Comparison of ENCODE assay signal across 20 cellular contexts in the genomic region with DNA sequence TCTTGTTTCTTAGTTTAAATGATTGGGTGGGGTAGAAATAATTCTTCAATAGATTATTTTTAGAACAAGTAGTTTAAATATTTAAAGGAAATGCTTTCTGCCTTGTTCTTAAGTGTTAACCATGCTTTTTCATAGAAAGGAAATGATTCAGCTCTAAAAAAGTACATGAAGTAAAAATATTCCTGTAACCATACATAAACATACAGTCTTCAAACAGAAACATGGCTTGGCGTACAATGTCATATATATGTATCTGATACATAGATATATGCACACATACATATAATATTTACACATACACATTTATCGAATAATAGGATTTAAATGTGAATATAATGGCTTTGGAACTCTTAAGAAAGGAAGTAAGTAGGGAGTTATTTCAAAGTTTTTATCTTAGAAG.
A peak's percentile ranks its signal among the peaks of the same experiment; 100 is the strongest.
DNase-seq lines count a peak whose midpoint lies in the region; ATAC-seq and TF ChIP-seq lines count a peak whose summit lies in the region.
"Had no signal": no experiment of that assay in that cellular context is flagged by ENCODE, and none has a peak within 500 bp of the region (broad histone marks: within the 10 kb centered on the region; RNA-seq: fewer than 3 reads in every experiment).

No MANE protein-coding gene starts in this region.

- H3K27ac ChIP-seq in SK-N-SH (ENCODE audit: low read depth in 2 of 2, low read length in 1 of 2) = 0 out of 4 replicates have a peak overlapping the region, but pooled peaks of 1 of the 2 experiments have one; percentile 3
- no peak overlapping the region for H3K27ac ChIP-seq in fibroblast of lung (ENCODE audit: insufficient read depth, low read length)
- no peak overlapping the region for H3K27ac ChIP-seq in trophoblast cell (ENCODE audit: low read depth, low read length)
- H3K27ac ChIP-seq: 22Rv1, KMS-11, RWPE1 had no signal

- no peaks in the 10 kb centered on the region for H3F3A ChIP-seq in SK-N-SH (replicated peaks; ENCODE audit: insufficient read depth)

- H4K12ac ChIP-seq in trophoblast cell (ENCODE audit: low read depth, low read length) = no peak overlapping the region

- no peak overlapping the region for H2BK12ac ChIP-seq in trophoblast cell (ENCODE audit: low read length)

- no peak overlapping the region for H4K91ac ChIP-seq in trophoblast cell (ENCODE audit: low read depth, low read length)

- H3K9ac ChIP-seq in SK-N-SH (no peak overlapping the region), adipocyte (ENCODE audit: low read length) (no peak overlapping the region), fibroblast of lung (ENCODE audit: insufficient read depth, low read length) (no peak overlapping the region), trophoblast cell (ENCODE audit: low read length) (no peak overlapping the region)
- H3K9ac ChIP-seq: KMS-11 had no signal

- H3K79me2 ChIP-seq in SK-N-SH (ENCODE audit: insufficient read depth) (no peaks in the 10 kb centered on the region), fibroblast of lung (ENCODE audit: control insufficient read depth, insufficient read depth, low read length) (no peaks in the 10 kb centered on the region), trophoblast cell (ENCODE audit: control insufficient read depth, insufficient read depth, low read length, poor library complexity) (no peaks in the 10 kb centered on the region)

- TF ChIP-seq EP300 in SK-N-SH (IDR thresholded peaks at IDR 0.05; ENCODE audit: borderline replicate concordance in 1 of 2, low read depth in 1 of 2, low read length in 1 of 2) = no peak

- no peaks in the 10 kb centered on the region for H3K9me3 ChIP-seq in SK-N-SH
- no peaks in the 10 kb centered on the region for H3K9me3 ChIP-seq in adipocyte (ENCODE audit: control insufficient read depth, low read length)
- H3K9me3 ChIP-seq in fibroblast of lung (ENCODE audit: control insufficient read depth, insufficient read depth, low read depth, low read length) = no peaks in the 10 kb centered on the region
- H3K9me3 ChIP-seq in trophoblast cell (ENCODE audit: insufficient read depth, low read depth, low read length) = no peaks in the 10 kb centered on the region

- H3K4me3 ChIP-seq in SK-N-SH (ENCODE audit: low read depth in 2 of 2, low read length in 1 of 2) (no peak overlapping the region), adipocyte (ENCODE audit: low read length) (no peak overlapping the region), fibroblast of lung (replicated peaks in 1 of 4; ENCODE audit: control extremely low read depth in 1 of 4, insufficient read depth in 1 of 4, low read depth in 3 of 4, low read length in 4 of 4) (no peak overlapping the region), trophoblast cell (ENCODE audit: low read depth, low read length) (no peak overlapping the region)
- H3K4me3 ChIP-seq: GM12878 had no signal

- no peak overlapping the region for H3K14ac ChIP-seq in trophoblast cell (ENCODE audit: low read length)

- TF ChIP-seq CTCF in SK-N-SH (IDR thresholded peaks at IDR 0.05) = no peak
- no peak for TF ChIP-seq CTCF in fibroblast of lung (conservative IDR thresholded peaks at IDR 0.05 in 1 of 2, IDR thresholded peaks at IDR 0.05 in 1 of 2; ENCODE audit: low read depth in 1 of 2, low read length in 2 of 2)

- no peak overlapping the region for H3K4ac ChIP-seq in trophoblast cell (ENCODE audit: low read depth, low read length)

- CTCF ChIA-PET in SK-N-SH (lab: Yijun Ruan, JAX) = no interaction called here

- no peaks in the 10 kb centered on the region for H3K36me3 ChIP-seq in SK-N-SH (replicated peaks in 1 of 2; ENCODE audit: control insufficient read depth in 1 of 2, insufficient read depth in 2 of 2, low read length in 1 of 2)
- no peaks in the 10 kb centered on the region for H3K36me3 ChIP-seq in adipocyte (ENCODE audit: control insufficient read depth, insufficient read depth, low read length, severe bottlenecking)
- H3K36me3 ChIP-seq in fibroblast of lung (ENCODE audit: control insufficient read depth, insufficient read depth, low read length) = no peaks in the 10 kb centered on the region
- no peaks in the 10 kb centered on the region for H3K36me3 ChIP-seq in trophoblast cell (ENCODE audit: control insufficient read depth in 1 of 2, insufficient read depth in 2 of 2, low read length in 2 of 2)

- ATAC-seq in SK-N-SH treated with all-trans-retinoic acid at 6 μM for 48 hours (no peak), esophagus mucosa (no peak)
- ATAC-seq: GM12878, PC-3 had no signal

- H3K23ac ChIP-seq in trophoblast cell (ENCODE audit: low read length) = no peak overlapping the region

- TF ChIP-seq RAD21 in SK-N-SH (IDR thresholded peaks at IDR 0.05; ENCODE audit: low read length) = no peak

- no peaks in the 10 kb centered on the region; the same call in 1 of the 2 replicates for H3K9me2 ChIP-seq in SK-N-SH

- POLR2A ChIA-PET in SK-N-SH (lab: Yijun Ruan, JAX) = no interaction called here

- 54% methylated on average over 2 of the region's 2 CpGs for WGBS in SK-N-SH (ENCODE audit: low lambda C conversion rate)
- WGBS in trophoblast cell (ENCODE audit: extremely low coverage, insufficient coverage, insufficient read length) = no CpG with 5 or more reads among the region's 2 CpGs

- H3K4me2 ChIP-seq in SK-N-SH = no peak overlapping the region
- peak overlapping the region; percentile 8 for H3K4me2 ChIP-seq in fibroblast of lung (ENCODE audit: extremely low read depth, insufficient read depth, low read length)
- H3K4me2 ChIP-seq in trophoblast cell (ENCODE audit: low read length) = no peak overlapping the region
- H3K4me2 ChIP-seq: KMS-11 had no signal

- no peak overlapping the region for H3K18ac ChIP-seq in trophoblast cell (ENCODE audit: low read length)

- H4K20me1 ChIP-seq in SK-N-SH (ENCODE audit: insufficient read depth) = no peaks in the 10 kb centered on the region
- H4K20me1 ChIP-seq in fibroblast of lung (ENCODE audit: control insufficient read depth, extremely low read depth, insufficient read depth, low read length) = no peaks in the 10 kb centered on the region

- H3K4me1 ChIP-seq in SK-N-SH (ENCODE audit: control insufficient read depth in 1 of 2, insufficient read depth in 2 of 2, low read depth in 1 of 2, low read length in 1 of 2) = peaks cover 5 to 8% of the 10 kb centered on the region in 2 experiments; a peak in 3 of 4 replicates
- peaks cover 9% of the 10 kb centered on the region for H3K4me1 ChIP-seq in adipocyte (ENCODE audit: control insufficient read depth, insufficient read depth, low read length)
- no peaks in the 10 kb centered on the region for H3K4me1 ChIP-seq in fibroblast of lung (ENCODE audit: control insufficient read depth, extremely low read depth, insufficient read depth, low read length)
- no peaks in the 10 kb centered on the region for H3K4me1 ChIP-seq in trophoblast cell (ENCODE audit: control insufficient read depth in 1 of 2, insufficient read depth in 2 of 2, low read length in 2 of 2)

- H4K8ac ChIP-seq in trophoblast cell (ENCODE audit: low read depth, low read length) = no peak overlapping the region

- no peaks in the 10 kb centered on the region for H3K79me1 ChIP-seq in trophoblast cell (ENCODE audit: low read length)

- H2BK5ac ChIP-seq in trophoblast cell (ENCODE audit: low read depth, low read length, poor library complexity) = no peak overlapping the region

- H2AK5ac ChIP-seq in trophoblast cell (ENCODE audit: low read length) = no peak overlapping the region

- no peak overlapping the region for H2BK120ac ChIP-seq in trophoblast cell (ENCODE audit: insufficient read depth, low read length, poor library complexity)

- H3K27me3 ChIP-seq in SK-N-SH (ENCODE audit: insufficient read depth) (no peaks in the 10 kb centered on the region), adipocyte (replicated peaks; ENCODE audit: control insufficient read depth, insufficient read depth, low read length) (no peaks in the 10 kb centered on the region), fibroblast of lung (ENCODE audit: control insufficient read depth, insufficient read depth, low read length) (no peaks in the 10 kb centered on the region), trophoblast cell (ENCODE audit: insufficient read depth, low read length) (no peaks in the 10 kb centered on the region)

- DNase-seq in SK-N-SH (no peak), adipocyte (ENCODE audit: low read depth) (peak; percentile 16), fibroblast of lung (ENCODE audit: low read depth in 2 of 2) (peak in 1 of 2 donors; percentile 33), pulmonary artery endothelial cell (ENCODE audit: low read depth, low spot score) (peak; percentile 24), trophoblast cell (no peak), UCSD-AML1 (lab: John Stamatoyannopoulos, UW; ENCODE audit: unreplicated experiment) (no peak)
- DNase-seq: CD4-positive, alpha-beta memory T cell; GDM1; NCI-H1092; NCI-H146; NCI-H2081; NCI-H510A; NCI-H774; PC-3 had no signal

- H2AFZ ChIP-seq in SK-N-SH (ENCODE audit: low read depth) (peak overlapping the region; percentile 27; the same call in 1 of the 2 replicates), fibroblast of lung (ENCODE audit: low read length) (no peak overlapping the region), trophoblast cell (ENCODE audit: insufficient read depth, low read length, poor library complexity) (no peak overlapping the region)

TF ChIP-seq in SK-N-SH, 30 proteins besides CTCF, POLR2A, EP300 and RAD21 (continues in another document):
- TF ChIP-seq, protein P1, sequence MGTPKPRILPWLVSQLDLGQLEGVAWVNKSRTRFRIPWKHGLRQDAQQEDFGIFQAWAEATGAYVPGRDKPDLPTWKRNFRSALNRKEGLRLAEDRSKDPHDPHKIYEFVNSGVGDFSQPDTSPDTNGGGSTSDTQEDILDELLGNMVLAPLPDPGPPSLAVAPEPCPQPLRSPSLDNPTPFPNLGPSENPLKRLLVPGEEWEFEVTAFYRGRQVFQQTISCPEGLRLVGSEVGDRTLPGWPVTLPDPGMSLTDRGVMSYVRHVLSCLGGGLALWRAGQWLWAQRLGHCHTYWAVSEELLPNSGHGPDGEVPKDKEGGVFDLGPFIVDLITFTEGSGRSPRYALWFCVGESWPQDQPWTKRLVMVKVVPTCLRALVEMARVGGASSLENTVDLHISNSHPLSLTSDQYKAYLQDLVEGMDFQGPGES (IDR thresholded peaks at IDR 0.05; ENCODE audit: low read depth, low read length) = no peak

TF ChIP-seq in SK-N-SH treated with all-trans-retinoic acid at 6 μM for 48 hours, 23 proteins besides CTCF, POLR2A, EP300 and RAD21 (continues in another document):
- no peak for TF ChIP-seq ZNF565 (CRISPR knock-in tag; conservative IDR thresholded peaks at IDR 0.05; ENCODE audit: low read depth)
- TF ChIP-seq TOX (CRISPR knock-in tag; IDR thresholded peaks at IDR 0.05; ENCODE audit: borderline replicate concordance) = no peak
- no peak for TF ChIP-seq ZFP30 (CRISPR knock-in tag; IDR thresholded peaks at IDR 0.05)
- no peak for TF ChIP-seq OSR1 (CRISPR knock-in tag; IDR thresholded peaks at IDR 0.05)
- TF ChIP-seq ISL1 (CRISPR knock-in tag; IDR thresholded peaks at IDR 0.05) = no peak

Comparison
In these comparisons a context has a peak if more than half of its experiments do, and no peak if none do; other contexts are left out.
1. DNase-seq: peak in adipocyte (single experiment) and pulmonary artery endothelial cell (single experiment); none in SK-N-SH (single experiment), trophoblast cell (0 of 2) and UCSD-AML1 (single experiment).